In the genomic region with DNA sequence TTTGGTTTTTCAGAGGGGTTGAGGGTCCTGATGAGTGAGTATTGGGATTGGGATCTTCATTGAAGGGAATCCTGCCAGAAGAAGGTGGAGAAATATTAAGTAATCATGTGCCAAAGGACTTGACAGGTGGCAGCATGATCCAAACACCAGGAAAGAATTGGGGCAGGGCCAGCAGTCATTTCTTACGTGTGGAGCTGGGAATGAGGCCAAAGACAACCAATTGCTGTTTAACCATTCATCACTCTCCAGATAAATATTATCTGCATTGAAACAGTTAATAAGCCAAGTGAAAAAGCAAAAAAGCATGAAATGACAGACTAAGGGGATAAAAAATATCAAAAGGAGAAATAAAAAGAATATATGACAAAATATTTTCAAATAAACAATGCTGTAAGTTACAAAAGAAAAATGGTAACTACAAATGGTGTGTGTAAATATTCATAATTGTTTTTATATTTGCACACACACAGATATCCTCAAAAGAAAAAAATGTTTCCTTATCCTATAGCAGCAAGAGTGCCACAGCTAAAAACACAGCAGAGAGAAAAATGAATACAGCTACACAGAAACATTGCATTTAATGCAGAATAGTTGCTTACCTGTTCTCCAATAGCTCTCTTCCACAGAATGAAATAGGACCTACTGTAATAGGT, we compare ENCODE assay signal across 12 cellular contexts. TPM values are rescaled to one million over a fixed set of nuclear protein-coding genes. Genes with fewer than 3 reads are reported as not detected.
DNase-seq lines count a peak whose midpoint lies in the region; ATAC-seq and TF ChIP-seq lines count a peak whose summit lies in the region.
"Had no signal": no experiment of that assay in that cellular context is flagged by ENCODE, and none has a peak within 500 bp of the region (broad histone marks: within the 10 kb centered on the region; RNA-seq: fewer than 3 reads in every experiment).

No MANE protein-coding gene starts in this region.

- DNase-seq in DMS79 (lab: John Stamatoyannopoulos, UW) (peak; percentile 38), NCI-H1694 (lab: John Stamatoyannopoulos, UW) (peak; percentile 90), astrocyte of the spinal cord (ENCODE audit: low read depth, low spot score) (peak; percentile 44), kidney glomerular epithelial cell (lab: John Stamatoyannopoulos, UW) (peak; percentile 40), COLO668 (lab: John Stamatoyannopoulos, UW; ENCODE audit: unreplicated experiment) (no peak), ovary (no peak), sigmoid colon (no peak)
- DNase-seq: CD4-positive, alpha-beta memory T cell; central memory CD4-positive, alpha-beta T cell; NCI-H82 had no signal

- H3K27me3 ChIP-seq in ovary = no peaks in the 10 kb centered on the region
- H3K27me3 ChIP-seq in sigmoid colon = no peaks in the 10 kb centered on the region

- in situ Hi-C loops in astrocyte of the spinal cord (cut with HindIII; ENCODE audit: low sequenced_read_pairs) = no loop called here

- ATAC-seq in HG03378 (IDR thresholded peaks at IDR 0.05; ENCODE audit: unreplicated experiment) = no peak

- 2 to 5% (median 3%) methylated on average over 1 of the region's 1 CpG for WGBS in ovary, 3 donors
- 13 to 57% methylated on average over 1 of the region's 1 CpG for WGBS in sigmoid colon, 2 donors

- TF ChIP-seq POLR2A in ovary (IDR thresholded peaks at IDR 0.05) = no peak
- TF ChIP-seq POLR2A in sigmoid colon (IDR thresholded peaks at IDR 0.05) = no peak

- TF ChIP-seq CTCF in astrocyte of the spinal cord (IDR thresholded peaks at IDR 0.05; ENCODE audit: low read depth, low read length) (no peak), ovary (IDR thresholded peaks at IDR 0.05) (no peak), sigmoid colon (IDR thresholded peaks at IDR 0.05) (no peak)

- no peaks in the 10 kb centered on the region for H3K36me3 ChIP-seq in ovary
- H3K36me3 ChIP-seq in sigmoid colon = peaks cover 0 to 61% (median 9%) of the 10 kb centered on the region in 4 donors

- H3K9me3 ChIP-seq in ovary (no peaks in the 10 kb centered on the region), sigmoid colon (no peaks in the 10 kb centered on the region)

- intact Hi-C loops in ovary (cut with DNase I) (no loop called here), sigmoid colon (cut with DNase I) (no loop called here)

- TF ChIP-seq EP300 in ovary (IDR thresholded peaks at IDR 0.05) (no peak), sigmoid colon (IDR thresholded peaks at IDR 0.05) (no peak)

- H3K4me1 ChIP-seq in ovary (ENCODE audit: insufficient read depth) (no peaks in the 10 kb centered on the region), sigmoid colon (peaks cover 0 to 6% (median 0%) of the 10 kb centered on the region in 4 donors)

- no peak overlapping the region for H3K4me3 ChIP-seq in astrocyte of the spinal cord (ENCODE audit: low read depth, low read length)
- no peak overlapping the region for H3K4me3 ChIP-seq in ovary
- no peak overlapping the region for H3K4me3 ChIP-seq in sigmoid colon
- H3K4me3 ChIP-seq: smooth muscle cell had no signal

- no peak overlapping the region for H3K27ac ChIP-seq in ovary
- no peak overlapping the region for H3K27ac ChIP-seq in sigmoid colon

RNA-seq across cellular contexts. Expression of a gene that starts 26.1 kb away (rescaled TPM):
- total RNA-seq in ovary (10 to 100 TPM; 28.3 to 41.3 (median 38.9) TPM), sigmoid colon (10 to 100 TPM; 27.2 to 60.1 (median 47.7) TPM)
- polyA plus RNA-seq in ovary (10 to 100 TPM; 19.6 to 30.6 TPM), sigmoid colon (10 to 100 TPM; 21.6 to 40.7 (median 26.4) TPM)

Comparison
In these comparisons a context has a peak if more than half of its experiments do, and no peak if none do; other contexts are left out.
1. DNase-seq: peak in DMS79 (single experiment), NCI-H1694 (single experiment), astrocyte of the spinal cord (single experiment) and kidney glomerular epithelial cell (single experiment); none in COLO668 (single experiment), ovary (0 of 5) and sigmoid colon (single experiment).